In genomic region chr19:49497790-49498106, GRCh38 we compare ENCODE assay signal across 8 cellular contexts. TPM values are rescaled to one million over a fixed set of nuclear protein-coding genes. Genes with fewer than 3 reads are reported as not detected.
DNase-seq lines count a peak whose midpoint lies in the region; ATAC-seq, FAIRE-seq and TF ChIP-seq lines count a peak whose summit lies in the region.

No MANE protein-coding gene starts in this region.

- H3K4me2 ChIP-seq in H1 (ENCODE audit: insufficient read depth in 1 of 2, low read depth in 2 of 2, low read length in 2 of 2): peak overlapping the region; percentile 95 to 97

- peaks cover 19 to 36% (median 23%) of the 10 kb centered on the region in 4 experiments for H3K36me3 ChIP-seq in H1 (ENCODE audit: control insufficient read depth in 2 of 4, insufficient read depth in 4 of 4, low read length in 3 of 4)

- no peak for FAIRE-seq in H1 (lab: Jason Lieb, UNC)
- FAIRE-seq in D721Med (lab: Jason Lieb, UNC): no peak

- no peak overlapping the region for H2BK12ac ChIP-seq in H1 (ENCODE audit: low read depth, low read length)

- H3K36me3 Mint-ChIP-seq in Calu3 (ENCODE audit: insufficient read depth, unreplicated experiment) (peaks cover 84% of the 10 kb centered on the region), progenitor cell of endocrine pancreas (ENCODE audit: insufficient read depth) (peaks cover 17% of the 10 kb centered on the region)

- H3K4me3 ChIP-seq in H1 (ENCODE audit: extremely low read depth in 1 of 4, insufficient read depth in 2 of 4, low read depth in 3 of 4, low read length in 4 of 4): peak overlapping the region in 3 of 4 experiments; percentile 91 to 98 (median 97); a peak in 5 of 8 replicates

- peaks cover 11% of the 10 kb centered on the region for H3K4me1 Mint-ChIP-seq in Calu3 (ENCODE audit: low read depth, unreplicated experiment)
- H3K4me1 Mint-ChIP-seq in progenitor cell of endocrine pancreas (ENCODE audit: low read depth): peaks cover 20% of the 10 kb centered on the region

- no peak for TF ChIP-seq EP300 in H1 (IDR thresholded peaks at IDR 0.05; ENCODE audit: borderline replicate concordance in 1 of 2, low read depth in 2 of 2, low read length in 2 of 2)

- no peaks in the 10 kb centered on the region for H3K9me3 ChIP-seq in H1 (ENCODE audit: insufficient read depth in 2 of 2, low read depth in 1 of 2, low read length in 1 of 2)

- TF ChIP-seq POLR2A in H1 (IDR thresholded peaks at IDR 0.05; ENCODE audit: control extremely low read depth in 1 of 2, low read depth in 2 of 2, low read length in 2 of 2): no peak

- CTCF ChIA-PET in Calu3 (lab: Charles Lee): no interaction called here
- CTCF ChIA-PET in RWPE1 (lab: Yijun Ruan, JAX): interaction anchor here (0.6 kb wide), 1 partner anchor 1468 kb away, joined by 3 read pairs; no protein-coding TSS in a partner anchor
- CTCF ChIA-PET in H1 (lab: Charles Lee; ENCODE audit: partially characterized antibody): no interaction called here

- peaks cover 11% of the 10 kb centered on the region for H3K79me1 ChIP-seq in H1 (ENCODE audit: low read depth, low read length)

- TF ChIP-seq CTCF in Calu3 (IDR thresholded peaks at IDR 0.05; ENCODE audit: unreplicated experiment) (no peak), RWPE1 (conservative IDR thresholded peaks at IDR 0.05; ENCODE audit: low read depth) (no peak), H1 (IDR thresholded peaks at IDR 0.05; ENCODE audit: control extremely low read depth in 1 of 3, insufficient read depth in 1 of 3, low read depth in 1 of 3, low read length in 3 of 3) (no peak), progenitor cell of endocrine pancreas (IDR thresholded peaks at IDR 0.05; ENCODE audit: unreplicated experiment) (no peak), D721Med (IDR thresholded peaks at IDR 0.05; ENCODE audit: insufficient read depth, missing control alignments) (no peak)

- H2BK15ac ChIP-seq in H1 (ENCODE audit: low read length): no peak overlapping the region

- H2BK5ac ChIP-seq in H1 (ENCODE audit: low read depth, low read length): no peak overlapping the region

- no peaks in the 10 kb centered on the region for H3K27me3 Mint-ChIP-seq in Calu3 (ENCODE audit: unreplicated experiment)
- no peaks in the 10 kb centered on the region for H3K27me3 Mint-ChIP-seq in progenitor cell of endocrine pancreas

- H3K18ac ChIP-seq in H1 (ENCODE audit: extremely low read depth, low read length): no peak overlapping the region

- no peak for TF ChIP-seq RAD21 in H1 (IDR thresholded peaks at IDR 0.05 in 1 of 2, conservative IDR thresholded peaks at IDR 0.05 in 1 of 2; ENCODE audit: low read depth in 2 of 2, low read length in 2 of 2)

- H3K14ac ChIP-seq in H1 (ENCODE audit: insufficient read length): no peak overlapping the region

- no peaks in the 10 kb centered on the region for H3K27me3 ChIP-seq in H1 (replicated peaks in 1 of 4; ENCODE audit: control insufficient read depth in 3 of 4, extremely low read depth in 1 of 4, insufficient read depth in 3 of 4, low read length in 3 of 4)

- H4K20me1 ChIP-seq in H1 (replicated peaks in 1 of 2; ENCODE audit: control insufficient read depth in 1 of 2, insufficient read depth in 2 of 2, low read length in 2 of 2): peaks cover 15 to 18% of the 10 kb centered on the region in 2 experiments

- peak overlapping the region; percentile 84; the same call in 1 of the 2 replicates for H4K8ac ChIP-seq in H1 (ENCODE audit: extremely low read depth, insufficient read depth, low read length)

- no peak overlapping the region for H2AK5ac ChIP-seq in H1 (ENCODE audit: low read depth, low read length)

- H4K5ac ChIP-seq in H1 (ENCODE audit: insufficient read length, low read depth, low read length): no peak overlapping the region

- peaks cover 0 to 22% of the 10 kb centered on the region in 2 experiments; a peak in 2 of 4 replicates for H3K79me2 ChIP-seq in H1 (ENCODE audit: control insufficient read depth in 1 of 2, insufficient read depth in 2 of 2, low read length in 2 of 2)

- no TSS peak for BruUV-seq in Calu3 (replicated peaks; lab: Mats Ljungman, UMichigan)

- no peak overlapping the region for H4K91ac ChIP-seq in H1 (replicated peaks; ENCODE audit: insufficient read length, low read length)

- POLR2A ChIA-PET in RWPE1 (lab: Yijun Ruan, JAX; ENCODE audit: low non-redundant PET): no interaction called here
- POLR2A ChIA-PET in H1 (lab: Charles Lee; ENCODE audit: partially characterized antibody): interaction anchor here (1.1 to 7.9 kb wide), 5 partner anchors 14 to 83 kb away, joined by 4 to 89 read pairs (median 6); partner anchors contain the start of gene NOSIP

- no peak overlapping the region for H2BK120ac ChIP-seq in H1 (replicated peaks; ENCODE audit: low read depth, low read length)

- H3K27ac Mint-ChIP-seq in Calu3 (ENCODE audit: unreplicated experiment) (peak overlapping the region; percentile 92), progenitor cell of endocrine pancreas (no peak overlapping the region)

- no peak overlapping the region for H2BK20ac ChIP-seq in H1 (ENCODE audit: low read length)

- no peaks in the 10 kb centered on the region for H3K9me3 Mint-ChIP-seq in Calu3 (ENCODE audit: low read depth, unreplicated experiment)
- no peaks in the 10 kb centered on the region for H3K9me3 Mint-ChIP-seq in progenitor cell of endocrine pancreas (ENCODE audit: low read depth)

- H3K4me1 ChIP-seq in H1 (replicated peaks in 1 of 4; ENCODE audit: control insufficient read depth in 3 of 4, insufficient read depth in 4 of 4, low read length in 3 of 4): peaks cover 0 to 32% (median 23%) of the 10 kb centered on the region in 4 experiments; a peak in 6 of 7 replicates

- DNase-seq in Calu3: no peak
- no peak for DNase-seq in RWPE1 (ENCODE audit: low spot score)
- no peak for DNase-seq in H1 (ENCODE audit: low read depth in 1 of 2, low spot score in 2 of 2)
- DNase-seq in progenitor cell of endocrine pancreas (ENCODE audit: low spot score, unreplicated experiment): no peak
- DNase-seq in D721Med (ENCODE audit: insufficient read length, low spot score): no peak
- no peak for DNase-seq in RKO (ENCODE audit: low spot score)

- no peak overlapping the region for H2AFZ ChIP-seq in H1 (ENCODE audit: low read length)

- WGBS in H1 (ENCODE audit: extremely low coverage in 1 of 2, insufficient coverage in 1 of 2, insufficient read length in 1 of 2, insufficient replicate concordance in 2 of 2, low coverage in 1 of 2, low lambda C conversion rate in 2 of 2, missing lambda C conversion rate in 1 of 2), 2 experiments: 95% methylated on average over 12 of the region's 12 CpGs; no CpG with 5 or more reads in 1 of the 2 experiments

- peak overlapping the region; percentile 89 for H3K4me3 Mint-ChIP-seq in Calu3 (ENCODE audit: low read depth, unreplicated experiment)
- H3K4me3 Mint-ChIP-seq in progenitor cell of endocrine pancreas (ENCODE audit: low read depth): peak overlapping the region; percentile 94

- ATAC-seq in GM21723 (IDR thresholded peaks at IDR 0.05; ENCODE audit: unreplicated experiment): no peak
- ATAC-seq in HG02759 (IDR thresholded peaks at IDR 0.05; ENCODE audit: unreplicated experiment): no peak

- H3K56ac ChIP-seq in H1 (replicated peaks; ENCODE audit: insufficient read length, low read depth, low read length): no peak overlapping the region

- peak overlapping the region in 3 of 4 experiments; percentile 2 to 35 (median 26); a peak in 1 of 7 replicates for H3K9ac ChIP-seq in H1 (replicated peaks in 1 of 4; ENCODE audit: extremely low read depth in 1 of 4, low read depth in 3 of 4, low read length in 3 of 4)

- H3K4ac ChIP-seq in H1 (replicated peaks; ENCODE audit: insufficient read length, low read depth, low read length): no peak overlapping the region

- peaks cover 9% of the 10 kb centered on the region; the same call in 1 of the 2 replicates for H3K23me2 ChIP-seq in H1 (ENCODE audit: low read depth, low read length)

- intact Hi-C loops in Calu3 (cut with micrococcal nuclease; ENCODE audit: unreplicated experiment): no loop called here

- H3K23ac ChIP-seq in H1 (ENCODE audit: insufficient read length): no peak overlapping the region

- H3K27ac ChIP-seq in RWPE1 (peak overlapping the region; percentile 96), H1 (ENCODE audit: low read depth, low read length) (peak overlapping the region; percentile 38; the same call in 1 of the 2 replicates)

RNA-seq across cellular contexts. Expression of gene RPS11, which starts 1.5 kb away (rescaled TPM):
- 1,643 and 1,795 TPM in 2 replicates for total RNA-seq in Calu3 (2022)
- 2,240 and 2,296 TPM in 2 replicates for total RNA-seq in H1 (2021; fragmentation: NEBNext Ultra II Directional; extraction: Animal tissue kit (Norgen Biotek cat#: 25700))
- polyA plus RNA-seq in H1 (2011; rRNA removed): 4,988 and 6,072 TPM in 2 replicates
- 7,346 TPM for polyA plus RNA-seq in H1 (2011; cell fraction: cytosol; rRNA removed)
- polyA plus RNA-seq in H1 (2011; cell fraction: nucleus; rRNA removed): 2,598 TPM
- 4,049 to 4,786 TPM (median 4,319 TPM) in 4 replicates for polyA plus RNA-seq in H1 (2012, experiment 1 of 2)
- polyA plus RNA-seq in H1 (2012, experiment 2 of 2): 6,913 TPM
- 3,607 TPM for polyA plus RNA-seq in H1 (2013, experiment 1 of 2)
- 3,607 TPM for polyA plus RNA-seq in H1 (2013, experiment 2 of 2)
- polyA minus RNA-seq in H1 (2011; rRNA and poly(A)+ RNA removed): 1,118 and 1,125 TPM in 2 replicates
- polyA minus RNA-seq in H1 (2011; cell fraction: cytosol; rRNA and poly(A)+ RNA removed): 628 TPM
- 876 TPM for polyA minus RNA-seq in H1 (2011; cell fraction: nucleus; rRNA and poly(A)+ RNA removed)
- total RNA-seq in progenitor cell of endocrine pancreas: 2,272 and 2,377 TPM in 2 replicates

RNA-seq across cellular contexts. Expression of gene RPL13A, which starts 10.3 kb away (rescaled TPM):
- total RNA-seq in Calu3 (2022) (1,844 and 1,993 TPM in 2 replicates), progenitor cell of endocrine pancreas (2,665 and 2,783 TPM in 2 replicates)
- 3,305 and 3,520 TPM in 2 replicates for total RNA-seq in H1 (2021; fragmentation: NEBNext Ultra II Directional; extraction: Animal tissue kit (Norgen Biotek cat#: 25700))
- 8,501 and 8,868 TPM in 2 replicates for polyA plus RNA-seq in H1 (2011; rRNA removed)
- 6,473 TPM for polyA plus RNA-seq in H1 (2011; cell fraction: cytosol; rRNA removed)
- polyA plus RNA-seq in H1 (2011; cell fraction: nucleus; rRNA removed): 8,490 TPM
- 3,636 to 6,700 TPM (median 4,913 TPM) in 4 replicates for polyA plus RNA-seq in H1 (2012, experiment 1 of 2)
- polyA plus RNA-seq in H1 (2012, experiment 2 of 2): 4,417 TPM
- 5,169 TPM for polyA plus RNA-seq in H1 (2013, experiment 1 of 2)
- polyA plus RNA-seq in H1 (2013, experiment 2 of 2): 4,987 TPM
- polyA minus RNA-seq in H1 (2011; rRNA and poly(A)+ RNA removed): 1,061 and 1,192 TPM in 2 replicates
- 1,493 TPM for polyA minus RNA-seq in H1 (2011; cell fraction: cytosol; rRNA and poly(A)+ RNA removed)
- polyA minus RNA-seq in H1 (2011; cell fraction: nucleus; rRNA and poly(A)+ RNA removed): 3,411 TPM

RNA-seq across cellular contexts. Expression of gene FCGRT, which starts 14.7 kb away (rescaled TPM):
- total RNA-seq in Calu3 (2022) (80.8 and 95.4 TPM in 2 replicates), progenitor cell of endocrine pancreas (153 and 169 TPM in 2 replicates)
- 43.4 and 46.5 TPM in 2 replicates for total RNA-seq in H1 (2021; fragmentation: NEBNext Ultra II Directional; extraction: Animal tissue kit (Norgen Biotek cat#: 25700))
- 41.2 and 66.7 TPM in 2 replicates for polyA plus RNA-seq in H1 (2011; rRNA removed)
- 29.0 TPM for polyA plus RNA-seq in H1 (2011; cell fraction: cytosol; rRNA removed)
- polyA plus RNA-seq in H1 (2011; cell fraction: nucleus; rRNA removed): 104 TPM
- polyA plus RNA-seq in H1 (2012, experiment 1 of 2): 31.3 to 51.7 TPM (median 47.2 TPM) in 4 replicates
- 38.5 TPM for polyA plus RNA-seq in H1 (2012, experiment 2 of 2)
- polyA plus RNA-seq in H1 (2013, experiment 1 of 2): 52.8 TPM
- 53.7 TPM for polyA plus RNA-seq in H1 (2013, experiment 2 of 2)
- polyA minus RNA-seq in H1 (2011; rRNA and poly(A)+ RNA removed): 12.9 and 13.9 TPM in 2 replicates
- 15.7 TPM for polyA minus RNA-seq in H1 (2011; cell fraction: cytosol; rRNA and poly(A)+ RNA removed)
- polyA minus RNA-seq in H1 (2011; cell fraction: nucleus; rRNA and poly(A)+ RNA removed): 12.3 TPM

RNA-seq across cellular contexts. Expression of gene FLT3LG, which starts 23.7 kb away (rescaled TPM):
- 4.8 and 7.1 TPM in 2 replicates for total RNA-seq in Calu3 (2022)
- 1.6 and 2.6 TPM in 2 replicates for total RNA-seq in H1 (2021; fragmentation: NEBNext Ultra II Directional; extraction: Animal tissue kit (Norgen Biotek cat#: 25700))
- 3.2 and 3.9 TPM in 2 replicates for polyA plus RNA-seq in H1 (2011; rRNA removed)
- polyA plus RNA-seq in H1 (2011; cell fraction: cytosol; rRNA removed): 2.1 TPM
- polyA plus RNA-seq in H1 (2011; cell fraction: nucleus; rRNA removed): 2.8 TPM
- polyA plus RNA-seq in H1 (2012, experiment 1 of 2): 1.8 to 3.5 TPM (median 2.2 TPM) in 4 replicates
- polyA plus RNA-seq in H1 (2012, experiment 2 of 2): 2.4 TPM
- polyA plus RNA-seq in H1 (2013, experiment 1 of 2): 2.3 TPM
- 2.1 TPM for polyA plus RNA-seq in H1 (2013, experiment 2 of 2)
- 0.39 TPM in 1 of 2 replicates, not detected in the other for polyA minus RNA-seq in H1 (2011; rRNA and poly(A)+ RNA removed)
- not detected for polyA minus RNA-seq in H1 (2011; cell fraction: cytosol; rRNA and poly(A)+ RNA removed)
- not detected for polyA minus RNA-seq in H1 (2011; cell fraction: nucleus; rRNA and poly(A)+ RNA removed)
- 0.96 and 1.1 TPM in 2 replicates for total RNA-seq in progenitor cell of endocrine pancreas

RNA-seq across cellular contexts. Expression of gene RCN3, which starts 30.1 kb away (rescaled TPM):
- total RNA-seq in Calu3 (2022): 5.0 and 7.6 TPM in 2 replicates
- total RNA-seq in H1 (2021; fragmentation: NEBNext Ultra II Directional; extraction: Animal tissue kit (Norgen Biotek cat#: 25700)): 18.9 and 19.5 TPM in 2 replicates
- polyA plus RNA-seq in H1 (2011; rRNA removed): 5.8 and 9.4 TPM in 2 replicates
- polyA plus RNA-seq in H1 (2011; cell fraction: cytosol; rRNA removed): 4.5 TPM
- polyA plus RNA-seq in H1 (2011; cell fraction: nucleus; rRNA removed): 12.0 TPM
- polyA plus RNA-seq in H1 (2012, experiment 1 of 2): 7.5 to 13.8 TPM (median 11.7 TPM) in 4 replicates
- polyA plus RNA-seq in H1 (2012, experiment 2 of 2): 13.0 TPM
- 24.8 TPM for polyA plus RNA-seq in H1 (2013, experiment 1 of 2)
- 27.4 TPM for polyA plus RNA-seq in H1 (2013, experiment 2 of 2)
- polyA minus RNA-seq in H1 (2011; rRNA and poly(A)+ RNA removed): 0.69 and 0.83 TPM in 2 replicates
- polyA minus RNA-seq in H1 (2011; cell fraction: cytosol; rRNA and poly(A)+ RNA removed): 1.9 TPM
- polyA minus RNA-seq in H1 (2011; cell fraction: nucleus; rRNA and poly(A)+ RNA removed): 3.3 TPM
- total RNA-seq in progenitor cell of endocrine pancreas: 43.4 and 58.0 TPM in 2 replicates
